1 cellular context compared by ENCODE assay signal in the genomic region with DNA sequence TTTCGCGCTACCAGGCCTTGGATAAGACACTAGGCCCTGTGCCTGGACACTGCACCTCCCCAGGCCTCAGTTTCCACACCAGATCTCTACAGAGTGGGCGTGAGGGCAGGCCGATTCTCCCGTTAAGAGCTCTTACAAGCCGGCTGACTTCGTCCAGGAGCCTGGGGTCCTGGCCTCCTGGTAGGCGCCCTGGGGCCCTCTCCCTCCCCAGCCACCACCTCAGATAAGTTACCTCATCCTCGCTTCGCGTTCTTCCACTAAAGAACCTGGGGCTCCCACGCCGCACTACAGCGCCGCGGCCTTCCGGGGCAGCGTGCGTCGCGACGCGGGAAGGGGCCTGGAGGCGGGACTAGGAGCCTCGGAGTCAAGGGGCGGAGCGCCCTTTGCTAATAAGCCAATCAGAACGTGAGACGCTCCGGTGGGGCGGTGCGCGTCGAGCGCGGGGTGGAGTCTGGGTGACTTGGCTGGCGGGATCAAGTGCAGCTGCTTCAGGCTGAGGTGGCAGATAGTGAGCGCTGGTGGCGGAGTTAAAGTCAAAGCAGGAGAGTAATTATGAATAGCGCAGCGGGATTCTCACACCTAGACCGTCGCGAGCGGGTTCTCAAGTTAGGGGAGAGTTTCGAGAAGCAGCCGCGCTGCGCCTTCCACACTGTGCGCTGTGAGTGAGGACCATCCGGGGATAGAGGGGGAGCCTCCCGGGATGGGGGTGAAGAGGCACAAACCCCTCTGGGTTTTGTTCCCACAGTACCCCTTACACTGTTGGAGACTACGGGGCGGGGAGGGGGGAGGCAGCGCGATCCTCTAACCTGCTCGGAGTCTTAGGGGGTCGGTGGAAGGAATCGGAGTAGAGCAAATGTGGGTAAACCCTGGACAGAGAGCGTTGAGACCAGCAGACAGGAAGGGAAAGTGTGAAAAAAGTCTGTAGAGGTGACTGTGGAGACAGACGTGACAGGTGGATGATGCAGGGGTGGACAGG.
TF ChIP-seq lines count a peak whose summit lies in the region.

A gene (plus strand): TSS at position 476 of the 976 bp plus-strand sequence. CDS start 77 bp downstream, at position 553.
A gene with protein sequence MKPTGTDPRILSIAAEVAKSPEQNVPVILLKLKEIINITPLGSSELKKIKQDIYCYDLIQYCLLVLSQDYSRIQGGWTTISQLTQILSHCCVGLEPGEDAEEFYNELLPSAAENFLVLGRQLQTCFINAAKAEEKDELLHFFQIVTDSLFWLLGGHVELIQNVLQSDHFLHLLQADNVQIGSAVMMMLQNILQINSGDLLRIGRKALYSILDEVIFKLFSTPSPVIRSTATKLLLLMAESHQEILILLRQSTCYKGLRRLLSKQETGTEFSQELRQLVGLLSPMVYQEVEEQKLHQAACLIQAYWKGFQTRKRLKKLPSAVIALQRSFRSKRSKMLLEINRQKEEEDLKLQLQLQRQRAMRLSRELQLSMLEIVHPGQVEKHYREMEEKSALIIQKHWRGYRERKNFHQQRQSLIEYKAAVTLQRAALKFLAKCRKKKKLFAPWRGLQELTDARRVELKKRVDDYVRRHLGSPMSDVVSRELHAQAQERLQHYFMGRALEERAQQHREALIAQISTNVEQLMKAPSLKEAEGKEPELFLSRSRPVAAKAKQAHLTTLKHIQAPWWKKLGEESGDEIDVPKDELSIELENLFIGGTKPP (minus strand): TSS at position 327 of the 976 bp plus-strand sequence. CDS start 6,100 bp downstream, outside the sequence.

TF ChIP-seq in K562, 482 proteins besides CTCF, POLR2A, EP300 and RAD21 (continued from another document):
- TF ChIP-seq, protein P1, sequence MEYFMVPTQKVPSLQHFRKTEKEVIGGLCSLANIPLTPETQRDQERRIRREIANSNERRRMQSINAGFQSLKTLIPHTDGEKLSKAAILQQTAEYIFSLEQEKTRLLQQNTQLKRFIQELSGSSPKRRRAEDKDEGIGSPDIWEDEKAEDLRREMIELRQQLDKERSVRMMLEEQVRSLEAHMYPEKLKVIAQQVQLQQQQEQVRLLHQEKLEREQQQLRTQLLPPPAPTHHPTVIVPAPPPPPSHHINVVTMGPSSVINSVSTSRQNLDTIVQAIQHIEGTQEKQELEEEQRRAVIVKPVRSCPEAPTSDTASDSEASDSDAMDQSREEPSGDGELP (CRISPR knock-in tag; IDR thresholded peaks at IDR 0.05; ENCODE audit: borderline replicate concordance): peak; percentile 94
- TF ChIP-seq JUN (IDR thresholded peaks at IDR 0.05; ENCODE audit: borderline replicate concordance, low read depth, low read length) (no peak), JUN (CRISPR knock-in tag; IDR thresholded peaks at IDR 0.05; ENCODE audit: borderline replicate concordance) (0 out of 2 replicates have a peak, but pooled peaks have one; percentile 57), MTA2 (IDR thresholded peaks at IDR 0.05; ENCODE audit: low read depth) (no peak), KLF13 (tag; IDR thresholded peaks at IDR 0.05; ENCODE audit: borderline replicate concordance, low read depth) (0 out of 2 replicates have a peak, but pooled peaks have one; percentile 20), ZNF324 (CRISPR knock-in tag; IDR thresholded peaks at IDR 0.05) (no peak), TEAD1 (CRISPR knock-in tag; IDR thresholded peaks at IDR 0.05) (0 out of 4 replicates have a peak, but pooled peaks of 1 of the 2 experiments have one; percentile 47), MAFG (tag; conservative IDR thresholded peaks at IDR 0.05) (0 out of 2 replicates have a peak, but pooled peaks have one; percentile 9), ELF1 (tag; IDR thresholded peaks at IDR 0.05) (peak; percentile 77), SIN3A (IDR thresholded peaks at IDR 0.05; ENCODE audit: borderline replicate concordance in 2 of 2, control insufficient read depth in 1 of 2, low read depth in 2 of 2, low read length in 2 of 2) (peak in 1 of 2 experiments; percentile 48; a peak in 1 of 4 replicates), TAF9B (IDR thresholded peaks at IDR 0.05; ENCODE audit: partially characterized antibody) (peak; percentile 48), ATF7 (IDR thresholded peaks at IDR 0.05) (peak; percentile 77; the same call in 1 of the 2 replicates), TBP (optimal IDR thresholded peaks at IDR 0.05; ENCODE audit: low read depth, low read length) (peak; percentile 83)
- TF ChIP-seq, protein P2, sequence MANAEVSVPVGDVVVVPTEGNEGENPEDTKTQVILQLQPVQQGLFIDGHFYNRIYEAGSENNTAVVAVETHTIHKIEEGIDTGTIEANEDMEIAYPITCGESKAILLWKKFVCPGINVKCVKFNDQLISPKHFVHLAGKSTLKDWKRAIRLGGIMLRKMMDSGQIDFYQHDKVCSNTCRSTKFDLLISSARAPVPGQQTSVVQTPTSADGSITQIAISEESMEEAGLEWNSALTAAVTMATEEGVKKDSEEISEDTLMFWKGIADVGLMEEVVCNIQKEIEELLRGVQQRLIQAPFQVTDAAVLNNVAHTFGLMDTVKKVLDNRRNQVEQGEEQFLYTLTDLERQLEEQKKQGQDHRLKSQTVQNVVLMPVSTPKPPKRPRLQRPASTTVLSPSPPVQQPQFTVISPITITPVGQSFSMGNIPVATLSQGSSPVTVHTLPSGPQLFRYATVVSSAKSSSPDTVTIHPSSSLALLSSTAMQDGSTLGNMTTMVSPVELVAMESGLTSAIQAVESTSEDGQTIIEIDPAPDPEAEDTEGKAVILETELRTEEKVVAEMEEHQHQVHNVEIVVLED (CRISPR knock-in tag; IDR thresholded peaks at IDR 0.05): peak; percentile 79; the same call in 1 of the 2 replicates
- TF ChIP-seq, protein P3, sequence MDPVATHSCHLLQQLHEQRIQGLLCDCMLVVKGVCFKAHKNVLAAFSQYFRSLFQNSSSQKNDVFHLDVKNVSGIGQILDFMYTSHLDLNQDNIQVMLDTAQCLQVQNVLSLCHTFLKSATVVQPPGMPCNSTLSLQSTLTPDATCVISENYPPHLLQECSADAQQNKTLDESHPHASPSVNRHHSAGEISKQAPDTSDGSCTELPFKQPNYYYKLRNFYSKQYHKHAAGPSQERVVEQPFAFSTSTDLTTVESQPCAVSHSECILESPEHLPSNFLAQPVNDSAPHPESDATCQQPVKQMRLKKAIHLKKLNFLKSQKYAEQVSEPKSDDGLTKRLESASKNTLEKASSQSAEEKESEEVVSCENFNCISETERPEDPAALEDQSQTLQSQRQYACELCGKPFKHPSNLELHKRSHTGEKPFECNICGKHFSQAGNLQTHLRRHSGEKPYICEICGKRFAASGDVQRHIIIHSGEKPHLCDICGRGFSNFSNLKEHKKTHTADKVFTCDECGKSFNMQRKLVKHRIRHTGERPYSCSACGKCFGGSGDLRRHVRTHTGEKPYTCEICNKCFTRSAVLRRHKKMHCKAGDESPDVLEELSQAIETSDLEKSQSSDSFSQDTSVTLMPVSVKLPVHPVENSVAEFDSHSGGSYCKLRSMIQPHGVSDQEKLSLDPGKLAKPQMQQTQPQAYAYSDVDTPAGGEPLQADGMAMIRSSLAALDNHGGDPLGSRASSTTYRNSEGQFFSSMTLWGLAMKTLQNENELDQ (CRISPR knock-in tag; IDR thresholded peaks at IDR 0.05; ENCODE audit: borderline replicate concordance): no peak
